In the genomic region with DNA sequence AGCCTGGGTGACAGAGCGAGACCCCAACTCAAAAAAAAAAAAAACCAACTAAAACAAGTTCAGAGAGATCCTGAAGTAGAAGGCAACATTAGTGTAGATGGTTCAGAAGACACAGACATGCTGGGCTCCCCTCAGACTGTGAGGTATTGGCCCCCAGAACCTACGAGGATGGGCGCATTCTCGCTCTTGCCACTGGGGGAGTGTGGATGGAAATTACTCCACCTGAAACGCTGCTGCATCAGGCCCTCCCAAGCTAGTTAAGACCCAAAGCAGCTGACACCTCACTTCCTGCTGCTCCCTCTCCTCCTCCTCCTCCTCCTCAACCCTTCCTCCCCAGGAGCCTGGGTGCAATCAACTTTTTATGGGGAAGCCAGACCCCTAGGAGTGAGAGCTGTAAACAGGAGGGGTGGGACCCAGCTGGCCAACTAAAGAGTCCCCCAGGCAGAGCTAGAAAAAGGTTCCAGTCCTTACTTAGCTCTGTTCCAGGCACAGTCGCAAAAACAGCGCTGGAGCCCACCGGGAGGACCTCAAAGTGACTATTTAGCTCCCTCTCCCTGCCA, we compare ENCODE assay signal across 9 cellular contexts. TPM values are rescaled to one million over a fixed set of nuclear protein-coding genes. Genes with fewer than 3 reads are reported as not detected.
DNase-seq lines count a peak whose midpoint lies in the region; ATAC-seq, FAIRE-seq and TF ChIP-seq lines count a peak whose summit lies in the region.
"Had no signal": no experiment of that assay in that cellular context is flagged by ENCODE, and none has a peak within 500 bp of the region (broad histone marks: within the 10 kb centered on the region; RNA-seq: fewer than 3 reads in every experiment).

No MANE protein-coding gene starts in this region.

- no peaks in the 10 kb centered on the region for H3K9me3 Mint-ChIP-seq in astrocyte (ENCODE audit: unreplicated experiment)

- H3K27ac ChIP-seq in astrocyte (ENCODE audit: low read depth, low read length), result no peak overlapping the region
- H3K27ac ChIP-seq in neuronal stem cell (replicated peaks; ENCODE audit: low read length), result no peak overlapping the region
- H3K27ac ChIP-seq in right cardiac atrium (ENCODE audit: low read length), result no peak overlapping the region

- intact Hi-C loops in right cardiac atrium (cut with DNase I), result no loop called here

- peak overlapping the region; percentile 4 for H2AK5ac ChIP-seq in neuronal stem cell (ENCODE audit: low read depth, low read length)

- no peak overlapping the region for H4K8ac ChIP-seq in neuronal stem cell (ENCODE audit: low read depth, low read length)

- H3K9ac ChIP-seq in astrocyte (ENCODE audit: low read length), result no peak overlapping the region
- H3K9ac ChIP-seq in neuronal stem cell (ENCODE audit: low read depth, low read length, poor library complexity), result no peak overlapping the region

- H3K79me1 ChIP-seq in neuronal stem cell (ENCODE audit: low read depth, low read length), result no peaks in the 10 kb centered on the region

- peaks cover 2% of the 10 kb centered on the region for H3K36me3 Mint-ChIP-seq in astrocyte (ENCODE audit: low read depth, unreplicated experiment)

- no peak overlapping the region for H3K4me2 ChIP-seq in astrocyte (ENCODE audit: low read length)
- no peak overlapping the region for H3K4me2 ChIP-seq in neuronal stem cell (ENCODE audit: insufficient read depth, low read length, poor library complexity, severe bottlenecking)

- CTCF ChIA-PET in HEK293T (lab: Yijun Ruan, JAX), result interaction anchor here (0.6 to 1.7 kb wide), 8 partner anchors 9 to 135 kb away, joined by 3 to 8 read pairs (median 3); no protein-coding TSS in a partner anchor

- H3K9me3 ChIP-seq in astrocyte (ENCODE audit: insufficient read depth, low read depth, low read length) (no peaks in the 10 kb centered on the region), neuronal stem cell (replicated peaks in 1 of 2; ENCODE audit: control insufficient read depth in 2 of 2, insufficient read depth in 1 of 2, low read depth in 1 of 2, low read length in 2 of 2) (no peaks in the 10 kb centered on the region), right cardiac atrium (ENCODE audit: control insufficient read depth, low read length) (no peaks in the 10 kb centered on the region)

- H3K4me3 ChIP-seq in astrocyte (ENCODE audit: insufficient read depth, low read depth, low read length), result no peak overlapping the region
- H3K4me3 ChIP-seq in neuronal stem cell (ENCODE audit: low read length in 2 of 2), result no peak overlapping the region
- no peak overlapping the region for H3K4me3 ChIP-seq in right cardiac atrium (ENCODE audit: low read length)

- H3K4ac ChIP-seq in neuronal stem cell (ENCODE audit: low read length), result no peak overlapping the region

- peaks cover 23% of the 10 kb centered on the region for H3K4me1 Mint-ChIP-seq in astrocyte (ENCODE audit: low read depth, unreplicated experiment)

- H3K27me3 ChIP-seq in astrocyte (ENCODE audit: insufficient read depth, low read length) (no peaks in the 10 kb centered on the region), neuronal stem cell (ENCODE audit: control insufficient read depth in 3 of 3, insufficient read depth in 3 of 3, low read depth in 1 of 3, low read length in 3 of 3) (peaks cover 0 to 2% (median 0%) of the 10 kb centered on the region in 3 experiments), right cardiac atrium (ENCODE audit: control insufficient read depth, insufficient read depth) (no peaks in the 10 kb centered on the region)

- peak; percentile 20 for TF ChIP-seq CTCF in astrocyte (IDR thresholded peaks at IDR 0.05; ENCODE audit: insufficient read depth, low read depth, low read length)

- H3K4me1 ChIP-seq in astrocyte (ENCODE audit: insufficient read depth, low read length) (peaks cover 39% of the 10 kb centered on the region), neuronal stem cell (ENCODE audit: control insufficient read depth in 2 of 2, insufficient read depth in 1 of 2, low read depth in 1 of 2, low read length in 2 of 2) (peaks cover 0 to 4% of the 10 kb centered on the region in 2 donors), right cardiac atrium (ENCODE audit: control insufficient read depth, insufficient read depth, low read length) (peaks cover 41% of the 10 kb centered on the region)

- no peak overlapping the region for H2BK120ac ChIP-seq in neuronal stem cell (ENCODE audit: low read depth, low read length)

- POLR2A ChIA-PET in HEK293T (lab: Yijun Ruan, JAX), result interaction anchor here (0.6 kb wide), 1 partner anchor 163 kb away, joined by 3 read pairs; no protein-coding TSS in a partner anchor

- H2BK12ac ChIP-seq in neuronal stem cell (ENCODE audit: low read length), result no peak overlapping the region

- H3K27me3 Mint-ChIP-seq in astrocyte (ENCODE audit: low read depth, unreplicated experiment), result no peaks in the 10 kb centered on the region

- no peak for ATAC-seq in HG02852 (IDR thresholded peaks at IDR 0.05; ENCODE audit: unreplicated experiment)
- ATAC-seq in GM18870 (IDR thresholded peaks at IDR 0.05; ENCODE audit: unreplicated experiment), result no peak
- no peak for ATAC-seq in right cardiac atrium

- H3K27ac Mint-ChIP-seq in astrocyte (ENCODE audit: unreplicated experiment), result no peak overlapping the region

- no peak overlapping the region for H3K18ac ChIP-seq in neuronal stem cell (ENCODE audit: low read length)

- H2BK15ac ChIP-seq in neuronal stem cell (ENCODE audit: low read length), result no peak overlapping the region

- no peak for FAIRE-seq in astrocyte (lab: Jason Lieb, UNC)

- peaks cover 7% of the 10 kb centered on the region for H3K79me2 ChIP-seq in astrocyte (ENCODE audit: insufficient read depth, low read length)

- no peaks in the 10 kb centered on the region for H3K36me3 ChIP-seq in astrocyte (ENCODE audit: insufficient read depth, low read length)
- peaks cover 0 to 16% of the 10 kb centered on the region in 2 donors for H3K36me3 ChIP-seq in neuronal stem cell (replicated peaks in 1 of 2; ENCODE audit: control insufficient read depth in 2 of 2, insufficient read depth in 2 of 2, low read length in 2 of 2)

- DNase-seq in DMS53 (lab: John Stamatoyannopoulos, UW) (peak; percentile 26), DMS53 treated with DMSO at 0.1 percent for 48 hours (lab: John Stamatoyannopoulos, UW; ENCODE audit: unreplicated experiment) (no peak), HEK293T (ENCODE audit: extremely low spot score) (peak; percentile 62), astrocyte (ENCODE audit: low read depth) (no peak), neuronal stem cell (ENCODE audit: low spot score) (no peak), right cardiac atrium (no peak)
- DNase-seq: NCI-H2029 treated with DMSO at 0.1 percent for 48 hours had no signal

- H3K14ac ChIP-seq in neuronal stem cell (ENCODE audit: low read length), result no peak overlapping the region

- WGBS in neuronal stem cell (ENCODE audit: extremely low coverage in 2 of 2, insufficient read length in 2 of 2, insufficient replicate concordance in 1 of 2), 2 donors, result no CpG with 5 or more reads among the region's 8 CpGs
- WGBS in right cardiac atrium, result 80% methylated on average over 8 of the region's 8 CpGs

- H4K20me1 ChIP-seq in astrocyte (ENCODE audit: insufficient read depth, low read length), result peaks cover 8% of the 10 kb centered on the region

- no peak overlapping the region for H3K4me3 Mint-ChIP-seq in astrocyte (ENCODE audit: unreplicated experiment)

- no peak overlapping the region for H2BK5ac ChIP-seq in neuronal stem cell (ENCODE audit: low read length)

- H3K23ac ChIP-seq in neuronal stem cell (ENCODE audit: low read depth, low read length, poor library complexity), result no peak overlapping the region

- H2AFZ ChIP-seq in astrocyte (ENCODE audit: low read depth, low read length), result no peak overlapping the region
- no peak overlapping the region for H2AFZ ChIP-seq in neuronal stem cell (ENCODE audit: low read length)

- H4K91ac ChIP-seq in neuronal stem cell (ENCODE audit: low read depth, low read length, poor library complexity), result no peak overlapping the region

TF ChIP-seq in HEK293T, 16 proteins besides CTCF, POLR2A, EP300 and RAD21:
- TF ChIP-seq CTBP1 (IDR thresholded peaks at IDR 0.05; ENCODE audit: borderline replicate concordance) (no peak), BHLHE40 (IDR thresholded peaks at IDR 0.05; ENCODE audit: borderline replicate concordance) (no peak), ARNT (IDR thresholded peaks at IDR 0.05) (no peak)

RNA-seq across cellular contexts. Expression of a gene that starts 7.4 kb away (rescaled TPM):
- total RNA-seq in astrocyte, result 17.3 and 25.8 TPM in 2 replicates
- 9.8 TPM for polyA plus RNA-seq in neuronal stem cell (2013, experiment 1 of 2)
- polyA plus RNA-seq in neuronal stem cell (2013, experiment 2 of 2), result 9.8 TPM
- total RNA-seq in right cardiac atrium, result 10 to 100 TPM; 30.2 to 31.7 (median 31.0) TPM
- polyA plus RNA-seq in right cardiac atrium, result 13.5 TPM

Comparison
In these comparisons a context has a peak if more than half of its experiments do, and no peak if none do; other contexts are left out.
1. DNase-seq: peak in DMS53 (single experiment) and HEK293T (single experiment); none in DMS53 treated with DMSO at 0.1 percent for 48 hours (single experiment), astrocyte (single experiment), neuronal stem cell (single experiment) and right cardiac atrium (0 of 3).